8 cellular contexts compared by ENCODE assay signal in the genomic region with DNA sequence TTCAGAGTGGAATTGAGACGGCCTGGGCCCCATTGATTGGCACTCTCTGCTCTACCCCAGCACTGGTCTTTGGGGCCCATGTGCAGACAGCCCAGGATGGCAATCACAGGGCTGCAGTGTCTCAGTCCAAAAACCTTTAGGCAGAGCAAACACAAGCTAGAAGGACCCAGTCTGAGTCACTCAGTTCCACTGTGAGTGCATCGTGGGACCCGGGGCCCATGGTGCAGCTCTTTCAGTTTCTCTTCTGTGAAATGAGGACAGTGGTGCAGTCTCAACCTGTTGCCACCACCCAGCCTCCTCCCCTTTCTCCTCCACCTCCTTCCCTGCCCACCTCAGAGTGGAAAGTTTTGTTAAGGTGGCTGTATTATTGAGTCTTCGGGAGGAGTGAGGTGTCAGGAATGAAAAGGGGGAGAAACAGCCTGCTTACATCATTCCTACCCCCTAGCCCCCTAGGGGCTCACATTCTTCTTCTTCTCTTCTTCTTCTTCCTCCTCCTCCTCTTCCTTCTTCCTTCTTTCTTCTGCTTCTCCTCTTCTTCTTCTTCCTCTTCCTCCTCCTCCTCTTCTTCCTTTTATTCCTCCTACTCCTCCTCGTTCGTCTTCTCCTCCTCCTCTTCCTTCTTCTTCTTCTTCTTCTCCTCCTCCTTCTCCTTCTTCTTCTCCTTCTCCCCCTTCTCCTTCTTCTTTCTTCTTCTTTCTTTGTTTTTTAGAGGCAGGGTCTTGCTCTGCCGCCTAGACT. TPM values are rescaled to one million over a fixed set of nuclear protein-coding genes. Genes with fewer than 3 reads are reported as not detected.
DNase-seq lines count a peak whose midpoint lies in the region; ATAC-seq, FAIRE-seq and TF ChIP-seq lines count a peak whose summit lies in the region.

No MANE protein-coding gene starts in this region.

- TF ChIP-seq EP300 in upper lobe of left lung (IDR thresholded peaks at IDR 0.05) = no peak

- H3K9ac ChIP-seq in kidney (ENCODE audit: low read length in 2 of 2) = no peak overlapping the region

- intact Hi-C loops in kidney (cut with DNase I) (no loop called here), vagina (cut with DNase I) (no loop called here)

- H3K4me3 ChIP-seq in upper lobe of left lung (no peak overlapping the region), kidney (ENCODE audit: low read length in 2 of 2) (no peak overlapping the region), vagina (no peak overlapping the region)

- H3K27ac ChIP-seq in upper lobe of left lung (peak overlapping the region in 1 of 4 donors; percentile 2), kidney (ENCODE audit: low read depth in 2 of 2, low read length in 2 of 2) (no peak overlapping the region), vagina (no peak overlapping the region)

- H3K4me1 ChIP-seq in upper lobe of left lung = no peaks in the 10 kb centered on the region
- H3K4me1 ChIP-seq in kidney (ENCODE audit: control insufficient read depth in 1 of 2, insufficient read depth in 1 of 2, low read depth in 1 of 2, low read length in 2 of 2) = no peaks in the 10 kb centered on the region
- H3K4me1 ChIP-seq in vagina = peaks cover 10% of the 10 kb centered on the region

- WGBS in upper lobe of left lung, 2 donors = 68 to 73% methylated on average over 7 of the region's 7 CpGs

- TF ChIP-seq POLR2A in upper lobe of left lung (IDR thresholded peaks at IDR 0.05) (no peak), vagina (IDR thresholded peaks at IDR 0.05) (no peak)

- no peak for FAIRE-seq in kidney (lab: Jason Lieb, UNC)

- H3K27me3 ChIP-seq in upper lobe of left lung (no peaks in the 10 kb centered on the region), vagina (no peaks in the 10 kb centered on the region)

- H3K36me3 ChIP-seq in upper lobe of left lung = no peaks in the 10 kb centered on the region
- no peaks in the 10 kb centered on the region for H3K36me3 ChIP-seq in kidney (ENCODE audit: control insufficient read depth in 1 of 2, insufficient read depth in 2 of 2, low read length in 2 of 2)
- H3K36me3 ChIP-seq in vagina = no peaks in the 10 kb centered on the region

- ATAC-seq in GM19452 (IDR thresholded peaks at IDR 0.05; ENCODE audit: unreplicated experiment) = peak; percentile 87
- ATAC-seq in HG03460 (IDR thresholded peaks at IDR 0.05; ENCODE audit: unreplicated experiment) = peak; percentile 87
- ATAC-seq in upper lobe of left lung (ENCODE audit: low FRiP score in 2 of 2) = no peak

- TF ChIP-seq CTCF in upper lobe of left lung (IDR thresholded peaks at IDR 0.05) = no peak
- no peak for TF ChIP-seq CTCF in kidney (IDR thresholded peaks at IDR 0.05; ENCODE audit: borderline replicate concordance, extremely low read depth, insufficient read depth)
- no peak for TF ChIP-seq CTCF in vagina (IDR thresholded peaks at IDR 0.05)

- H3K9me3 ChIP-seq in upper lobe of left lung (no peaks in the 10 kb centered on the region), kidney (ENCODE audit: control insufficient read depth in 1 of 2, low read length in 2 of 2) (no peaks in the 10 kb centered on the region), vagina (no peaks in the 10 kb centered on the region)

- peak; percentile 44 for DNase-seq in activated T-helper 1 cell treated with Interleukin-2 at 50 U/mL for 16 hours (ENCODE audit: low read depth)
- peak; percentile 43 for DNase-seq in stimulated activated CD8-positive, alpha-beta memory T cell treated with anti-CD3 and anti-CD28 coated beads, Interleukin-15, amount 100 ng/mL, for 24 hours (ENCODE audit: low read depth)
- no peak for DNase-seq in HuH-7.5 (ENCODE audit: low spot score)
- DNase-seq in upper lobe of left lung = no peak
- DNase-seq in kidney = no peak
- no peak for DNase-seq in vagina (ENCODE audit: extremely low spot score in 2 of 2)

RNA-seq across cellular contexts. Expression of gene CARD11, which starts 19.5 kb away (rescaled TPM):
- total RNA-seq in upper lobe of left lung = 10 to 100 TPM in 1 of 6 donors, 1 to 10 TPM in 5; 2.8 to 16.8 (median 6.8) TPM
- total RNA-seq in kidney = 9.6 TPM
- 0.22 TPM for polyA plus RNA-seq in kidney (ENCODE audit: insufficient read depth, low read depth, low replicate concordance)
- 2.9 TPM for total RNA-seq in vagina

Comparison
In these comparisons a context has a peak if more than half of its experiments do, and no peak if none do; other contexts are left out.
1. ATAC-seq: peak in GM19452 (single experiment) and HG03460 (single experiment); none in upper lobe of left lung (0 of 2).
2. DNase-seq: peak in activated T-helper 1 cell treated with Interleukin-2 at 50 U/mL for 16 hours (single experiment) and stimulated activated CD8-positive, alpha-beta memory T cell treated with anti-CD3 and anti-CD28 coated beads, Interleukin-15, amount 100 ng/mL, for 24 hours (single experiment); none in HuH-7.5 (single experiment), upper lobe of left lung (0 of 2), kidney (single experiment) and vagina (0 of 2).